In genomic region chr10:125720002-125720382, GRCh38 we compare ENCODE assay signal across 1 cellular context.
TF ChIP-seq lines count a peak whose summit lies in the region.

No MANE protein-coding gene starts in this region.

TF ChIP-seq in GM23338, 12 proteins besides CTCF, POLR2A, EP300 and RAD21 (continued from another document):
- no peak for TF ChIP-seq ZNF462 (CRISPR knock-in tag; IDR thresholded peaks at IDR 0.05)
- TF ChIP-seq ZNF114 (CRISPR knock-in tag; IDR thresholded peaks at IDR 0.05), result no peak
- TF ChIP-seq STAT1 (IDR thresholded peaks at IDR 0.05; ENCODE audit: unreplicated experiment), result no peak
- TF ChIP-seq NANOG (IDR thresholded peaks at IDR 0.05; ENCODE audit: borderline replicate concordance), result no peak
- no peak for TF ChIP-seq EZH2 (IDR thresholded peaks at IDR 0.05; ENCODE audit: low read depth, unreplicated experiment)
- TF ChIP-seq POLR2AphosphoS5 (IDR thresholded peaks at IDR 0.05; ENCODE audit: low read depth), result no peak
TF ChIP-seq in GM23338: peak in this region for 0.
